Comparison of ENCODE assay signal across 7 cellular contexts in the genomic region with DNA sequence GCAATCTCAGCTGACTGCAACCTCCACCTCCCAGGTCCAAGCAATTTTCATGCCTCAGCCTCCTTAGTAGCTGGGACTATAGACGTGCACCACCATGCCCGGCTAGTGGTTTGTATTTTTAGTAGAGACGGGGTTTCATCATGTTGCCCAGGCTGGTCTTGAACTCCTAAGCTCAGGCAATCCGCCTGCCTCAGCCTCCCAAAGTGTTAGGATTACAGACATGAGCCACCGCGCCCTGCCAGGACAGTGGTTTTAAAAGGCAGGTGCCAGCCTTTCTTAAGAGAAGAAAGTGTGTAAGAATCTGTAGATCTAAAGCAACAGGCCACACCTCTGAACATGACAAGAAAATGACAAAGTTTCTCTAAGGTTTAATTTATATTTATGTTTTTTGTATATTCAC. TPM values are rescaled to one million over a fixed set of nuclear protein-coding genes. Genes with fewer than 3 reads are reported as not detected.
DNase-seq lines count a peak whose midpoint lies in the region; ATAC-seq and TF ChIP-seq lines count a peak whose summit lies in the region.
"Not testable (repeated sequence)": the region's sequence is repeated elsewhere in the genome, so short reads cannot be mapped to it uniquely, and the experiment has no call there.

No MANE protein-coding gene starts in this region.

- WGBS in heart right ventricle, 2 donors = 87 to 90% methylated on average over 6 of the region's 6 CpGs

- not testable (repeated sequence) for BruUV-seq in Panc1 (replicated peaks; lab: Mats Ljungman, UMichigan)

- intact Hi-C loops in Panc1 (cut with micrococcal nuclease; ENCODE audit: unreplicated experiment); dendritic cell treated with granulocyte-macrophage colony-stimulating factor and Interleukin-4, amounts not matched to agents 40 ng/mL and 50 ng/mL, for 4 days (cut with micrococcal nuclease): not testable (repeated sequence)
- intact Hi-C loops in heart right ventricle (cut with DNase I) (loop anchor here in 3 of 10 donors (10.0 kb wide), 2 partner anchors 50 to 100 kb away; partner anchors contain the start of gene TBCD (in 1 of the 3)), mucosa of descending colon (cut with DNase I, micrococcal nuclease) (loop anchor here in 1 of 2 donors (2.0 kb wide), 1 partner anchor 50 kb away; no protein-coding TSS in a partner anchor)

- ATAC-seq in Panc1, heart right ventricle: not testable (repeated sequence)
- ATAC-seq in mucosa of descending colon = peak; percentile 24
- ATAC-seq in stimulated activated naive B cell treated with anti-CD40 and anti-IgM and Interleukin-4, amounts not matched to agents 10 μg/mL and 1 μg/mL and 100 μg/mL, for 72 hours (replicated peaks) = peak in 1 of 2 donors; percentile 11

- H4K20me1 ChIP-seq in osteoblast (ENCODE audit: insufficient read depth, low read length) = not testable (repeated sequence)

- H3K9me3 ChIP-seq in Panc1 (ENCODE audit: control insufficient read depth, insufficient read depth, low read depth, low read length); heart right ventricle; mucosa of descending colon; osteoblast (ENCODE audit: low read depth, low read length): not testable (repeated sequence)

- in situ Hi-C loops in Panc1 (cut with HindIII; ENCODE audit: low pct_unique_long_range_greater_than_20kb, low sequenced_read_pairs) = not testable (repeated sequence)

- H3K27ac ChIP-seq in C4-2B (peak overlapping the region; percentile 72), Panc1 (ENCODE audit: low read length) (0 out of 2 replicates have a peak overlapping the region, but pooled peaks have one; percentile 35), heart right ventricle (peak overlapping the region in 8 of 10 donors; percentile 47 to 83 (median 70))
- H3K27ac ChIP-seq in osteoblast (ENCODE audit: low read depth, low read length) = not testable (repeated sequence)

- H3K27me3 ChIP-seq in Panc1 (ENCODE audit: control insufficient read depth, insufficient read depth, low read length); heart right ventricle; osteoblast (ENCODE audit: insufficient read depth, low read length): not testable (repeated sequence)

- H2AFZ ChIP-seq in osteoblast (ENCODE audit: low read length) = not testable (repeated sequence)

- peak overlapping the region; percentile 79 for H3K27ac Mint-ChIP-seq in dendritic cell treated with granulocyte-macrophage colony-stimulating factor and Interleukin-4, amounts not matched to agents 40 ng/mL and 50 ng/mL, for 4 days
- H3K27ac Mint-ChIP-seq in stimulated activated naive B cell treated with anti-CD40 and anti-IgM and Interleukin-4, amounts not matched to agents 10 μg/mL and 1 μg/mL and 100 μg/mL, for 72 hours = peak overlapping the region; percentile 17

- H3K4me1 ChIP-seq in Panc1 (ENCODE audit: control insufficient read depth, insufficient read depth, low read length); osteoblast (ENCODE audit: insufficient read depth, low read length): not testable (repeated sequence)
- H3K4me1 ChIP-seq in heart right ventricle (peaks cover 0 to 21% (median 11%) of the 10 kb centered on the region in 9 donors), mucosa of descending colon (ENCODE audit: low read depth) (peaks cover 15% of the 10 kb centered on the region)

- CTCF ChIA-PET in Panc1 (lab: Charles Lee) = interaction anchor here (0.6 kb wide), 1 partner anchor 53 kb away, joined by 4 read pairs; no protein-coding TSS in a partner anchor

- H3K4me1 Mint-ChIP-seq in dendritic cell treated with granulocyte-macrophage colony-stimulating factor and Interleukin-4, amounts not matched to agents 40 ng/mL and 50 ng/mL, for 4 days (ENCODE audit: low read depth) = peaks cover 22% of the 10 kb centered on the region
- H3K4me1 Mint-ChIP-seq in stimulated activated naive B cell treated with anti-CD40 and anti-IgM and Interleukin-4, amounts not matched to agents 10 μg/mL and 1 μg/mL and 100 μg/mL, for 72 hours = not testable (repeated sequence)

- DNase-seq in Panc1 (ENCODE audit: low read depth, low spot score); heart right ventricle; osteoblast (ENCODE audit: insufficient read length, low spot score, missing footprints); stimulated activated naive B cell treated with anti-CD40 and anti-IgM and Interleukin-4, amounts not matched to agents 10 μg/mL and 1 μg/mL and 100 μg/mL, for 72 hours: not testable (repeated sequence)
- peak in 1 of 3 donors; percentile 44 for DNase-seq in mucosa of descending colon

- not testable (repeated sequence) for H3K4me3 Mint-ChIP-seq in dendritic cell treated with granulocyte-macrophage colony-stimulating factor and Interleukin-4, amounts not matched to agents 40 ng/mL and 50 ng/mL, for 4 days; stimulated activated naive B cell treated with anti-CD40 and anti-IgM and Interleukin-4, amounts not matched to agents 10 μg/mL and 1 μg/mL and 100 μg/mL, for 72 hours

- not testable (repeated sequence) for H3K4me3 ChIP-seq in Panc1 (ENCODE audit: low read depth in 2 of 2, low read length in 2 of 2); heart right ventricle; mucosa of descending colon; osteoblast (ENCODE audit: insufficient read depth, low read length)

- POLR2A ChIA-PET in Panc1 (lab: Charles Lee) = not testable (repeated sequence)

- H3K27me3 Mint-ChIP-seq in dendritic cell treated with granulocyte-macrophage colony-stimulating factor and Interleukin-4, amounts not matched to agents 40 ng/mL and 50 ng/mL, for 4 days; stimulated activated naive B cell treated with anti-CD40 and anti-IgM and Interleukin-4, amounts not matched to agents 10 μg/mL and 1 μg/mL and 100 μg/mL, for 72 hours: not testable (repeated sequence)

- H3K36me3 ChIP-seq in Panc1 (ENCODE audit: control insufficient read depth, insufficient read depth, low read length); mucosa of descending colon (ENCODE audit: low read depth); osteoblast (ENCODE audit: insufficient read depth, low read length): not testable (repeated sequence)
- H3K36me3 ChIP-seq in heart right ventricle = peaks cover 0 to 49% (median 5%) of the 10 kb centered on the region in 9 donors

- not testable (repeated sequence) for H3K79me2 ChIP-seq in osteoblast (ENCODE audit: insufficient read depth, low read length)

- H3K4me2 ChIP-seq in osteoblast (ENCODE audit: insufficient read depth, low read length) = peak overlapping the region; percentile 23

- H3K9me3 Mint-ChIP-seq in dendritic cell treated with granulocyte-macrophage colony-stimulating factor and Interleukin-4, amounts not matched to agents 40 ng/mL and 50 ng/mL, for 4 days; stimulated activated naive B cell treated with anti-CD40 and anti-IgM and Interleukin-4, amounts not matched to agents 10 μg/mL and 1 μg/mL and 100 μg/mL, for 72 hours: not testable (repeated sequence)

- H3K36me3 Mint-ChIP-seq in dendritic cell treated with granulocyte-macrophage colony-stimulating factor and Interleukin-4, amounts not matched to agents 40 ng/mL and 50 ng/mL, for 4 days (ENCODE audit: low read depth); stimulated activated naive B cell treated with anti-CD40 and anti-IgM and Interleukin-4, amounts not matched to agents 10 μg/mL and 1 μg/mL and 100 μg/mL, for 72 hours: not testable (repeated sequence)

- TF ChIP-seq CTCF in C4-2B (conservative IDR thresholded peaks at IDR 0.05); Panc1 (IDR thresholded peaks at IDR 0.05); heart right ventricle (IDR thresholded peaks at IDR 0.05); mucosa of descending colon (IDR thresholded peaks at IDR 0.05); osteoblast (IDR thresholded peaks at IDR 0.05; ENCODE audit: extremely low read depth, low read depth, low read length): not testable (repeated sequence)

RNA-seq across cellular contexts. Expression of gene WDR45B, which starts 6.4 kb away (rescaled TPM):
- total RNA-seq in Panc1 (2021; ENCODE audit: unreplicated experiment) (132 TPM), heart right ventricle (10 to 100 TPM; 33.0 to 45.5 (median 39.7) TPM), mucosa of descending colon (10 to 100 TPM; 69.0 to 76.0 (median 74.4) TPM), osteoblast (66.2 and 66.3 TPM in 2 replicates)
- 134 TPM for polyA plus RNA-seq in Panc1 (2012; ENCODE audit: insufficient read length)
- 10 to 100 TPM; 23.3 to 43.8 TPM for polyA plus RNA-seq in heart right ventricle

RNA-seq across cellular contexts. Expression of gene RAB40B, which starts 43.9 kb away (rescaled TPM):
- total RNA-seq in Panc1 (2021; ENCODE audit: unreplicated experiment) (7.1 TPM), heart right ventricle (10 to 100 TPM; 16.9 to 42.4 (median 21.7) TPM), mucosa of descending colon (10 to 100 TPM; 21.0 to 52.4 (median 23.9) TPM), osteoblast (8.3 and 9.1 TPM in 2 replicates)
- 14.9 TPM for polyA plus RNA-seq in Panc1 (2012; ENCODE audit: insufficient read length)
- polyA plus RNA-seq in heart right ventricle = 10 to 100 TPM in 1 of 2 donors, 1 to 10 TPM in 1; 8.0 to 16.5 TPM
